Comparison of ENCODE assay signal across 9 cellular contexts in the genomic region with DNA sequence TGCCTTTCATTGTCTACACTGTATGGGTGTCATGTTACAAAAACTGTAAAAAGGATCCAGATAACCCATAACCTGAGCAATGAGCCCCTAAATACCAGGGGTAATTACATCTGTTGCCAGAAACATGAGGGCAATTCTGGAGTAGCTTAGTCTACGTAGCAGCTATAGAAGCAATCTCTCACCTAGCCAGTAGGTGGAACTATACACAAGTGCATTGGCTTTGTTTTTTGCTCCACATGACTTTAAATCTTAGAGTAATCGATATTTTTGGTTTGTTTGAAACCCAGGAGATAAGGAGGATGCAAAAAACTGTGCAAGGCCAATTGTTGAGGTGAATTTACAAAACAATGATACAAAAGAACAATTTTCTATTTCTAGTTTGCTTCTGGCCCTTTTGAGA. TPM values are rescaled to one million over a fixed set of nuclear protein-coding genes. Genes with fewer than 3 reads are reported as not detected.
DNase-seq lines count a peak whose midpoint lies in the region; ATAC-seq and TF ChIP-seq lines count a peak whose summit lies in the region.
"Had no signal": no experiment of that assay in that cellular context is flagged by ENCODE, and none has a peak within 500 bp of the region (broad histone marks: within the 10 kb centered on the region; RNA-seq: fewer than 3 reads in every experiment).

No MANE protein-coding gene starts in this region.

- H3K36me3 Mint-ChIP-seq in naive thymus-derived CD8-positive, alpha-beta T cell: peaks cover 0 to 20% (median 0%) of the 10 kb centered on the region in 3 donors
- peaks cover 10% of the 10 kb centered on the region for H3K36me3 Mint-ChIP-seq in activated CD4-positive, alpha-beta memory T cell treated with anti-CD3 and anti-CD28 coated beads, Interleukin-2, amount 10 ng/mL, durations not matched to agents 7 days and 5 days (ENCODE audit: low read depth)

- H3K4me3 ChIP-seq in dorsolateral prefrontal cortex: no peak overlapping the region

- peaks cover 0 to 20% (median 11%) of the 10 kb centered on the region in 4 donors for H3K4me1 Mint-ChIP-seq in naive thymus-derived CD8-positive, alpha-beta T cell
- peaks cover 5% of the 10 kb centered on the region for H3K4me1 Mint-ChIP-seq in activated CD4-positive, alpha-beta memory T cell treated with anti-CD3 and anti-CD28 coated beads, Interleukin-2, amount 10 ng/mL, durations not matched to agents 7 days and 5 days

- DNase-seq in NCI-H524 (lab: John Stamatoyannopoulos, UW) (peak; percentile 14 to 58), NCI-H524 treated with DMSO at 0.1 percent for 48 hours (lab: John Stamatoyannopoulos, UW) (no peak), HCEC 1CT (peak; percentile 18), NCI-H748 (lab: John Stamatoyannopoulos, UW; ENCODE audit: unreplicated experiment) (peak; percentile 65), dorsolateral prefrontal cortex (no peak)
- peak in 5 of 10 donors; percentile 1 to 43 (median 35) for DNase-seq in naive thymus-derived CD8-positive, alpha-beta T cell
- no peak for DNase-seq in activated CD4-positive, alpha-beta memory T cell treated with anti-CD3 and anti-CD28 coated beads, Interleukin-2, amount 10 ng/mL, durations not matched to agents 7 days and 5 days
- DNase-seq in activated CD4-positive, alpha-beta T cell treated with anti-CD3 and anti-CD28 coated beads, Interleukin-2, amount 50 U/mL, for 1 hour: no peak

- no peaks in the 10 kb centered on the region for H3K27me3 Mint-ChIP-seq in naive thymus-derived CD8-positive, alpha-beta T cell
- H3K27me3 Mint-ChIP-seq in activated CD4-positive, alpha-beta memory T cell treated with anti-CD3 and anti-CD28 coated beads, Interleukin-2, amount 10 ng/mL, durations not matched to agents 7 days and 5 days: no peaks in the 10 kb centered on the region

- peak overlapping the region in 4 of 10 donors; percentile 6 to 77 (median 54) for H3K27ac Mint-ChIP-seq in naive thymus-derived CD8-positive, alpha-beta T cell
- H3K27ac Mint-ChIP-seq in activated CD4-positive, alpha-beta memory T cell treated with anti-CD3 and anti-CD28 coated beads, Interleukin-2, amount 10 ng/mL, durations not matched to agents 7 days and 5 days: no peak overlapping the region
- H3K27ac Mint-ChIP-seq: activated naive CD4-positive, alpha-beta T cell treated with anti-CD3 and anti-CD28 coated beads, Interleukin-2, amount 50 U/mL, for 72 hours had no signal

- intact Hi-C loops in dorsolateral prefrontal cortex (cut with DNase I): loop anchor here in 1 of 2 donors (10.0 kb wide), 1 partner anchor 1973 kb away; no protein-coding TSS in a partner anchor

- POLR2A ChIA-PET in naive thymus-derived CD8-positive, alpha-beta T cell (lab: Charles Lee): interaction anchor here (1.3 kb wide), 2 partner anchors 16 to 141 kb away, joined by 3 read pairs; no protein-coding TSS in a partner anchor
- POLR2A ChIA-PET in activated CD4-positive, alpha-beta memory T cell treated with anti-CD3 and anti-CD28 coated beads, Interleukin-2, amount 10 ng/mL, durations not matched to agents 7 days and 5 days (lab: Charles Lee): no interaction called here

- CTCF ChIA-PET in activated CD4-positive, alpha-beta memory T cell treated with anti-CD3 and anti-CD28 coated beads, Interleukin-2, amount 10 ng/mL, durations not matched to agents 7 days and 5 days (lab: Charles Lee): interaction anchor here (0.7 to 1.3 kb wide), 8 partner anchors 9 to 1776 kb away, joined by 3 to 6 read pairs (median 3); no protein-coding TSS in a partner anchor

- ATAC-seq in naive thymus-derived CD8-positive, alpha-beta T cell: peak; percentile 48 to 53

- no peak overlapping the region for H3K27ac ChIP-seq in dorsolateral prefrontal cortex

- peak overlapping the region in 1 of 10 donors; percentile 39 for H3K4me3 Mint-ChIP-seq in naive thymus-derived CD8-positive, alpha-beta T cell
- H3K4me3 Mint-ChIP-seq in activated CD4-positive, alpha-beta memory T cell treated with anti-CD3 and anti-CD28 coated beads, Interleukin-2, amount 10 ng/mL, durations not matched to agents 7 days and 5 days: no peak overlapping the region

- no peaks in the 10 kb centered on the region for H3K9me3 Mint-ChIP-seq in naive thymus-derived CD8-positive, alpha-beta T cell
- no peaks in the 10 kb centered on the region for H3K9me3 Mint-ChIP-seq in activated CD4-positive, alpha-beta memory T cell treated with anti-CD3 and anti-CD28 coated beads, Interleukin-2, amount 10 ng/mL, durations not matched to agents 7 days and 5 days
- H3K9me3 Mint-ChIP-seq: activated naive CD4-positive, alpha-beta T cell treated with anti-CD3 and anti-CD28 coated beads, Interleukin-2, amount 50 U/mL, for 72 hours had no signal

- peaks cover 0 to 55% (median 11%) of the 10 kb centered on the region in 45 donors for H3K27me3 ChIP-seq in dorsolateral prefrontal cortex

- peak in 55 of 56 donors; percentile 32 to 74 (median 58) for TF ChIP-seq CTCF in dorsolateral prefrontal cortex (IDR thresholded peaks at IDR 0.05 in 54 of 56, conservative IDR thresholded peaks at IDR 0.05 in 2 of 56; ENCODE audit: low read depth in 1 of 56, partially characterized antibody in 56 of 56)

RNA-seq across cellular contexts. Expression of a gene that starts 57.5 kb away (rescaled TPM):
- 1 to 10 TPM in 3 of 120 experiments, under 1 TPM in 54, not detected in 63; 0.13 to 1.5 (median 0.30) TPM for total RNA-seq in dorsolateral prefrontal cortex
- not detected for total RNA-seq in naive thymus-derived CD8-positive, alpha-beta T cell
- polyA plus RNA-seq in naive thymus-derived CD8-positive, alpha-beta T cell: under 1 TPM; 0.08 to 0.19 (median 0.10) TPM
- not detected for total RNA-seq in activated CD4-positive, alpha-beta memory T cell treated with anti-CD3 and anti-CD28 coated beads, Interleukin-2, amount 10 ng/mL, durations not matched to agents 7 days and 5 days
- total RNA-seq: activated naive CD4-positive, alpha-beta T cell treated with anti-CD3 and anti-CD28 coated beads, Interleukin-2, amount 50 U/mL, for 72 hours had no signal

Comparison
In these comparisons a context has a peak if more than half of its experiments do, and no peak if none do; other contexts are left out.
1. DNase-seq: peak in NCI-H524 (2 of 2), HCEC 1CT (single experiment) and NCI-H748 (single experiment); none in NCI-H524 treated with DMSO at 0.1 percent for 48 hours (single experiment), dorsolateral prefrontal cortex (0 of 10), activated CD4-positive, alpha-beta memory T cell treated with anti-CD3 and anti-CD28 coated beads, Interleukin-2, amount 10 ng/mL, durations not matched to agents 7 days and 5 days (single experiment) and activated CD4-positive, alpha-beta T cell treated with anti-CD3 and anti-CD28 coated beads, Interleukin-2, amount 50 U/mL, for 1 hour (single experiment).